ENCODE assay signal across 7 cellular contexts in the genomic region with DNA sequence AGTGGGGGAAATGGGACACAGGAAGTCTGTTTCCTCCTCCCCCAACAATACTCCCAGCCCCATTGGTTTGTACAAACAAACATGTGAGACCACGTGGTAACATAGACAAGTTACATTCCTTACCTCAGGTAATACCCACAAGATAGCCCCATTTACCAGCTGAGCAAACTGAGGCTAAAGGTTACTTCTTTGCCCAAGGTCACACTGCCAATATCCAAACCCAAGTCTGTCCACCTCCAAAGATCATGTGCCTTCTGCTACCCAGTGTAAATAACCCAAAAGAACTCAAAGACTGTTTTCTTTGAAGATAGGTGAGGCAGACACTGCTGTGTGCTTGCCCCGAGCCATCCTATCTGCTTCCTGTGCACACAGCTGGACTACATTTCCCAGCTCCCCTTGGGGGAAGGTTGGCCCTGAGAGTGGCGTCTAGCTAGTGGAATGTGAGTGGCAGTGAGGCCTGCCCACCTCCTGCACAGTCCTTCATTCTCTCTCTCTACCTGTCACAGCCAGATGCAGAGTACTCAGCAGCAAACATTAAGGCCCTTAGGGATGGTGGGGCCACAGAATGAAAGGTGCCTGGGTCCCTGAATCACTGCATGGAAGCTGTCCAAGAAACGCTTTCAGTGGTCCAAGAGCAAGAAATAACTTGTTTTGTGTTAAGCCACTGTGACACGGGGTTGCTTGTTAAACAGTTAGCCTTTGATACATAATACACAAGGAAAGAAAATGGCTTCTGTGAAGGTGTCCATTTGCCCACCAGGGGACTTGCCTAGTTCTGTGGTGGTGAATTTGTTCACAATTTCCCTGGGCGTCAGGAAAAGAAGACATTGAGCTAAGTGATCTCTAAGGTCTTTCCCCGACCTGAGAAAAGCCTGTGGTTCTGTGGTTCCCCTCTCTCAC.
A peak's percentile ranks its signal among the peaks of the same experiment; 100 is the strongest.
DNase-seq lines count a peak whose midpoint lies in the region; ATAC-seq, FAIRE-seq and TF ChIP-seq lines count a peak whose summit lies in the region.

No MANE protein-coding gene starts in this region.

- no peaks in the 10 kb centered on the region for H3K79me2 ChIP-seq in endothelial cell of umbilical vein (ENCODE audit: control insufficient read depth, insufficient read depth, low read length)

- no peak for DNase-seq in endothelial cell of umbilical vein (ENCODE audit: low read depth, low spot score)
- DNase-seq in stimulated activated naive CD8-positive, alpha-beta T cell treated with anti-CD3 and anti-CD28 coated beads, Interleukin-15, Interleukin-2, amounts not matched to agents 100 U/mL and 50 U/mL, for 24 hours = peak; percentile 25
- no peak for DNase-seq in prostate gland (ENCODE audit: low spot score)

- H2AFZ ChIP-seq in endothelial cell of umbilical vein (ENCODE audit: low read depth, low read length) = peak overlapping the region; percentile 99

- POLR2A ChIA-PET in endothelial cell of umbilical vein (lab: Charles Lee) = interaction anchor here (1.3 kb wide), 1 partner anchor 471 kb away, joined by 3 read pairs; no protein-coding TSS in a partner anchor

- no peaks in the 10 kb centered on the region for H3K9me3 ChIP-seq in endothelial cell of umbilical vein (replicated peaks; ENCODE audit: control insufficient read depth, insufficient read depth, low read length)
- H3K9me3 ChIP-seq in prostate gland = no peaks in the 10 kb centered on the region

- no peak for TF ChIP-seq POLR2A in endothelial cell of umbilical vein (IDR thresholded peaks at IDR 0.05; ENCODE audit: low read depth, low read length)
- TF ChIP-seq POLR2A in prostate gland (IDR thresholded peaks at IDR 0.05) = no peak

- H3K9ac ChIP-seq in endothelial cell of umbilical vein (replicated peaks; ENCODE audit: extremely low read depth, insufficient read depth, low read length) = no peak overlapping the region

- H3K36me3 ChIP-seq in endothelial cell of umbilical vein (ENCODE audit: control insufficient read depth in 2 of 2, extremely low read depth in 1 of 2, insufficient read depth in 2 of 2, low read length in 2 of 2) (no peaks in the 10 kb centered on the region), prostate gland (no peaks in the 10 kb centered on the region)

- no peaks in the 10 kb centered on the region for H3K9me1 ChIP-seq in endothelial cell of umbilical vein (replicated peaks; ENCODE audit: control insufficient read depth, extremely low read depth, insufficient read depth, low read length)

- no TSS peak for BruUV-seq in endothelial cell of umbilical vein (replicated peaks; lab: Mats Ljungman, UMichigan)

- peak; percentile 97 for FAIRE-seq in G401.6 (lab: Jason Lieb, UNC)
- FAIRE-seq in endothelial cell of umbilical vein (lab: Jason Lieb, UNC) = peak; percentile 38

- dilution Hi-C loops in endothelial cell of umbilical vein (cut with MboI; ENCODE audit: extremely low pct_ligation_motif_present, low sequenced_read_pairs) = no loop called here

- peaks cover 5 to 11% of the 10 kb centered on the region in 2 experiments for H3K27me3 ChIP-seq in endothelial cell of umbilical vein (ENCODE audit: control insufficient read depth in 2 of 2, insufficient read depth in 2 of 2, low read length in 2 of 2)
- peaks cover 2% of the 10 kb centered on the region for H3K27me3 ChIP-seq in prostate gland (replicated peaks; ENCODE audit: insufficient read depth)

- ATAC-seq in GM19452 (IDR thresholded peaks at IDR 0.05; ENCODE audit: unreplicated experiment) = peak; percentile 59
- ATAC-seq in HG03432 (IDR thresholded peaks at IDR 0.05; ENCODE audit: unreplicated experiment) = peak; percentile 64
- peak; percentile 22; the same call in 2 of the 3 replicates for ATAC-seq in SK-N-SH treated with all-trans-retinoic acid at 6 μM for 48 hours
- ATAC-seq in stimulated activated naive CD8-positive, alpha-beta T cell treated with anti-CD3 and anti-CD28 coated beads, Interleukin-15, Interleukin-2, amounts not matched to agents 100 U/mL and 50 U/mL, for 24 hours = peak; percentile 54

- CTCF ChIA-PET in endothelial cell of umbilical vein (lab: Charles Lee) = interaction anchor here (0.8 to 9.7 kb wide), 18 partner anchors 12 to 1267 kb away, joined by 3 to 304 read pairs (median 7); no protein-coding TSS in a partner anchor

- 63% methylated on average over 7 of the region's 7 CpGs for WGBS in prostate gland

- intact Hi-C loops in endothelial cell of umbilical vein (cut with micrococcal nuclease) (loop anchor here (5.0 to 10.0 kb wide), 4 partner anchors 183 to 961 kb away; a partner anchor contains a TSS), prostate gland (cut with DNase I) (loop anchor here (10.0 kb wide), 2 partner anchors 171 to 771 kb away; no protein-coding TSS in a partner anchor)

- H3K4me3 ChIP-seq in endothelial cell of umbilical vein (replicated peaks in 1 of 3; ENCODE audit: insufficient read depth in 1 of 3, low read depth in 1 of 3, low read length in 3 of 3) (no peak overlapping the region), prostate gland (no peak overlapping the region)

- peaks cover 16% of the 10 kb centered on the region for H3K4me1 ChIP-seq in endothelial cell of umbilical vein (ENCODE audit: control insufficient read depth, extremely low read depth, insufficient read depth, low read length)
- no peaks in the 10 kb centered on the region for H3K4me1 ChIP-seq in prostate gland (replicated peaks)

- TF ChIP-seq CTCF in endothelial cell of umbilical vein (IDR thresholded peaks at IDR 0.05; ENCODE audit: extremely low read depth in 1 of 2, insufficient read depth in 1 of 2, low read depth in 1 of 2, low read length in 2 of 2) (no peak), prostate gland (IDR thresholded peaks at IDR 0.05) (no peak)

- H3K27ac ChIP-seq in endothelial cell of umbilical vein (ENCODE audit: insufficient read depth, low read depth, low read length) = no peak overlapping the region
- H3K27ac ChIP-seq in prostate gland = no peak overlapping the region

- no peak overlapping the region for H3K4me2 ChIP-seq in endothelial cell of umbilical vein (ENCODE audit: insufficient read depth, low read length)

- H4K20me1 ChIP-seq in endothelial cell of umbilical vein (replicated peaks; ENCODE audit: control insufficient read depth, extremely low read depth, insufficient read depth, low read length) = no peaks in the 10 kb centered on the region

TF ChIP-seq in SK-N-SH treated with all-trans-retinoic acid at 6 μM for 48 hours, 23 proteins besides CTCF, POLR2A, EP300 and RAD21 (continues in another document):
- TF ChIP-seq, protein P1, sequence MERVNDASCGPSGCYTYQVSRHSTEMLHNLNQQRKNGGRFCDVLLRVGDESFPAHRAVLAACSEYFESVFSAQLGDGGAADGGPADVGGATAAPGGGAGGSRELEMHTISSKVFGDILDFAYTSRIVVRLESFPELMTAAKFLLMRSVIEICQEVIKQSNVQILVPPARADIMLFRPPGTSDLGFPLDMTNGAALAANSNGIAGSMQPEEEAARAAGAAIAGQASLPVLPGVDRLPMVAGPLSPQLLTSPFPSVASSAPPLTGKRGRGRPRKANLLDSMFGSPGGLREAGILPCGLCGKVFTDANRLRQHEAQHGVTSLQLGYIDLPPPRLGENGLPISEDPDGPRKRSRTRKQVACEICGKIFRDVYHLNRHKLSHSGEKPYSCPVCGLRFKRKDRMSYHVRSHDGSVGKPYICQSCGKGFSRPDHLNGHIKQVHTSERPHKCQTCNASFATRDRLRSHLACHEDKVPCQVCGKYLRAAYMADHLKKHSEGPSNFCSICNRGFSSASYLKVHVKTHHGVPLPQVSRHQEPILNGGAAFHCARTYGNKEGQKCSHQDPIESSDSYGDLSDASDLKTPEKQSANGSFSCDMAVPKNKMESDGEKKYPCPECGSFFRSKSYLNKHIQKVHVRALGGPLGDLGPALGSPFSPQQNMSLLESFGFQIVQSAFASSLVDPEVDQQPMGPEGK (CRISPR knock-in tag; IDR thresholded peaks at IDR 0.05; ENCODE audit: borderline replicate concordance) = no peak
- TF ChIP-seq ISL1 (CRISPR knock-in tag; IDR thresholded peaks at IDR 0.05) (no peak), ESRRG (CRISPR knock-in tag; IDR thresholded peaks at IDR 0.05) (no peak), GLIS3 (CRISPR knock-in tag; IDR thresholded peaks at IDR 0.05) (no peak)

TF ChIP-seq in endothelial cell of umbilical vein, 7 proteins besides CTCF, POLR2A, EP300 and RAD21:
- TF ChIP-seq, protein P2, sequence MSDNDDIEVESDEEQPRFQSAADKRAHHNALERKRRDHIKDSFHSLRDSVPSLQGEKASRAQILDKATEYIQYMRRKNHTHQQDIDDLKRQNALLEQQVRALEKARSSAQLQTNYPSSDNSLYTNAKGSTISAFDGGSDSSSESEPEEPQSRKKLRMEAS (IDR thresholded peaks at IDR 0.05; ENCODE audit: insufficient read depth, insufficient read length) = no peak
- no peak for TF ChIP-seq FOS (IDR thresholded peaks at IDR 0.05; ENCODE audit: borderline replicate concordance, insufficient read depth, low read length)
- TF ChIP-seq JUN (IDR thresholded peaks at IDR 0.05; ENCODE audit: borderline replicate concordance, insufficient read depth, insufficient read length, low read depth) = no peak
- no peak for TF ChIP-seq EZH2 (IDR thresholded peaks at IDR 0.05; ENCODE audit: borderline replicate concordance, low read depth, low read length, severe bottlenecking)
- TF ChIP-seq GATA2 (IDR thresholded peaks at IDR 0.05; ENCODE audit: insufficient read depth, insufficient read length, low read depth, low read length) = no peak
- TF ChIP-seq MYC (IDR thresholded peaks at IDR 0.05; ENCODE audit: low read depth, low read length) = no peak
- no peak for TF ChIP-seq POLR2AphosphoS5 (IDR thresholded peaks at IDR 0.05; ENCODE audit: insufficient read depth, low read depth, low read length)
